ENCODE assay signal across 17 cellular contexts in the genomic region with DNA sequence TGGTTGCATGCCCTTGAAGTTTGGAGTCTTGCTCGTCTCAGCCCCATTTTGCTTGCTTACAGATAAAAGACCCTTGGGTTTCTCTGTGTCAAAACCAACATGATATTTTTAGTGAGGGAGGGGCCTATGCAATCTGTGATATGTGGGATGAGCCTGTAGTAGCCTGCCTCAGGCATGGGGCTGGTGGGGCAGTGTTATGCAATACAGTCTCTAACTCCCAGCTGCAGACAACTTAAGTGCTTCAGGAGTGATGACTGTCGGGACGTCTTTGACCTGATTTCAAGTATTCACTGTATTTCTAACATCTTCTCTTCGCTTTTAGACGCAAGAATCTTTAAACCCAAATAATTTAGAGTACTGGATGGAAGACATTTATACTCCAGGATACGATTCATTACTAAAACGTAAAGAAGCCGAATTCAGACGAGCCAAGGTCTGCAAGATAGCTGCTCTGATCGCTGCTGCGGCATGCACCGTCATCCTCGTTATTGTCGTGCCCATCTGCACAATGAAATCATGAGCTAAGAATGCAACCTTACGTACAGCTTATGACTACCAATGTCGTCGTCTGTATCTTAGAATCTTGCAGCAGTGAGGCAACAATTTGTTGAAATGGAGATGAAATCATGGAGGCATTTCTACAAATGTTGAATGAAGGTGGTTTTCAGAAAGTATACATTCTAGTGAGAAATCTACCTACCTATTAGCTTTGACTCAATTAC. TPM values are rescaled to one million over a fixed set of nuclear protein-coding genes. Genes with fewer than 3 reads are reported as not detected.
DNase-seq lines count a peak whose midpoint lies in the region; ATAC-seq, FAIRE-seq and TF ChIP-seq lines count a peak whose summit lies in the region.
"Had no signal": no experiment of that assay in that cellular context is flagged by ENCODE, and none has a peak within 500 bp of the region (broad histone marks: within the 10 kb centered on the region; RNA-seq: fewer than 3 reads in every experiment).

No MANE protein-coding gene starts in this region.

- no peak overlapping the region for H3K14ac ChIP-seq in H1 (ENCODE audit: insufficient read length)

- H3K27ac ChIP-seq in GM23248: no peak overlapping the region
- no peak overlapping the region for H3K27ac ChIP-seq in H1 (ENCODE audit: low read depth, low read length)
- no peak overlapping the region for H3K27ac ChIP-seq in SJCRH30
- no peak overlapping the region for H3K27ac ChIP-seq in neural progenitor cell

- H3K27me3 ChIP-seq in GM23248 (replicated peaks; ENCODE audit: insufficient read depth): no peaks in the 10 kb centered on the region
- no peaks in the 10 kb centered on the region for H3K27me3 ChIP-seq in H1 (replicated peaks in 1 of 4; ENCODE audit: control insufficient read depth in 3 of 4, extremely low read depth in 1 of 4, insufficient read depth in 3 of 4, low read length in 3 of 4)
- no peaks in the 10 kb centered on the region for H3K27me3 ChIP-seq in SJCRH30
- H3K27me3 ChIP-seq in neural progenitor cell: no peaks in the 10 kb centered on the region

- TF ChIP-seq POLR2A in H1 (IDR thresholded peaks at IDR 0.05; ENCODE audit: control extremely low read depth in 1 of 2, low read depth in 2 of 2, low read length in 2 of 2): no peak

- FAIRE-seq in H1 (lab: Jason Lieb, UNC): no peak
- FAIRE-seq: A204.1, HepG2 had no signal

- in situ Hi-C loops in GM23248 (cut with MboI): no loop called here

- H2BK15ac ChIP-seq in H1 (ENCODE audit: low read length): no peak overlapping the region

- H3K4me2 ChIP-seq in GM23248 (ENCODE audit: unreplicated experiment) (no peak overlapping the region), H1 (ENCODE audit: insufficient read depth in 1 of 2, low read depth in 2 of 2, low read length in 2 of 2) (no peak overlapping the region), neural progenitor cell (no peak overlapping the region)

- no peaks in the 10 kb centered on the region for H3K4me1 ChIP-seq in GM23248 (ENCODE audit: insufficient read depth)
- no peaks in the 10 kb centered on the region for H3K4me1 ChIP-seq in H1 (replicated peaks in 1 of 4; ENCODE audit: control insufficient read depth in 3 of 4, insufficient read depth in 4 of 4, low read length in 3 of 4)
- H3K4me1 ChIP-seq in SJCRH30: no peaks in the 10 kb centered on the region
- no peaks in the 10 kb centered on the region for H3K4me1 ChIP-seq in neural progenitor cell
- H3K4me1 ChIP-seq: HAP-1 had no signal

- H3K9ac ChIP-seq in GM23248 (no peak overlapping the region), H1 (replicated peaks in 1 of 4; ENCODE audit: extremely low read depth in 1 of 4, low read depth in 3 of 4, low read length in 3 of 4) (no peak overlapping the region), neural progenitor cell (no peak overlapping the region)

- no peaks in the 10 kb centered on the region for H3K36me3 Mint-ChIP-seq in neural progenitor cell
- H3K36me3 Mint-ChIP-seq: CD14-positive monocyte; CD8-positive, alpha-beta T cell had no signal

- no peaks in the 10 kb centered on the region for H3K9me2 ChIP-seq in GM23248 (ENCODE audit: insufficient read depth)

- no peaks in the 10 kb centered on the region for H3K9me3 Mint-ChIP-seq in neural progenitor cell
- H3K9me3 Mint-ChIP-seq: CD14-positive monocyte; CD8-positive, alpha-beta T cell had no signal

- 0 out of 2 replicates have a peak, but pooled peaks cover 5% of the 10 kb centered on the region for H3K36me3 ChIP-seq in GM23248 (ENCODE audit: low read depth)
- H3K36me3 ChIP-seq in H1 (ENCODE audit: control insufficient read depth in 2 of 4, insufficient read depth in 4 of 4, low read length in 3 of 4): no peaks in the 10 kb centered on the region
- H3K36me3 ChIP-seq in SJCRH30: no peaks in the 10 kb centered on the region
- H3K36me3 ChIP-seq in neural progenitor cell: no peaks in the 10 kb centered on the region
- H3K36me3 ChIP-seq: HAP-1 had no signal

- H2AFZ ChIP-seq in GM23248 (no peak overlapping the region), H1 (ENCODE audit: low read length) (no peak overlapping the region), neural progenitor cell (replicated peaks) (no peak overlapping the region)

- H3K4ac ChIP-seq in H1 (replicated peaks; ENCODE audit: insufficient read length, low read depth, low read length): no peak overlapping the region

- H3K9me3 ChIP-seq in GM23248 (ENCODE audit: low read depth) (no peaks in the 10 kb centered on the region), H1 (ENCODE audit: insufficient read depth in 2 of 2, low read depth in 1 of 2, low read length in 1 of 2) (no peaks in the 10 kb centered on the region), SJCRH30 (replicated peaks) (no peaks in the 10 kb centered on the region), neural progenitor cell (ENCODE audit: low read depth) (no peaks in the 10 kb centered on the region)
- H3K9me3 ChIP-seq: HAP-1 had no signal

- CTCF ChIA-PET in H1 (lab: Charles Lee; ENCODE audit: partially characterized antibody): interaction anchor here (1.0 to 2.8 kb wide), 3 partner anchors 87 to 382 kb away, joined by 3 to 9 read pairs (median 5); no protein-coding TSS in a partner anchor

- TF ChIP-seq EP300 in H1 (IDR thresholded peaks at IDR 0.05; ENCODE audit: borderline replicate concordance in 1 of 2, low read depth in 2 of 2, low read length in 2 of 2): no peak

- peak; percentile 49 for ATAC-seq in omental fat pad (ENCODE audit: low FRiP score)
- ATAC-seq in GM21723 (IDR thresholded peaks at IDR 0.05; ENCODE audit: unreplicated experiment): no peak
- no peak for ATAC-seq in GM18909 (IDR thresholded peaks at IDR 0.05; ENCODE audit: poor library complexity, unreplicated experiment)
- ATAC-seq: CD8-positive, alpha-beta T cell; HepG2 had no signal

- no peaks in the 10 kb centered on the region for H3K23me2 ChIP-seq in H1 (ENCODE audit: low read depth, low read length)

- POLR2A ChIA-PET in H1 (lab: Charles Lee; ENCODE audit: partially characterized antibody): no interaction called here

- H2BK5ac ChIP-seq in H1 (ENCODE audit: low read depth, low read length): no peak overlapping the region

- TF ChIP-seq RAD21 in H1 (IDR thresholded peaks at IDR 0.05 in 1 of 2, conservative IDR thresholded peaks at IDR 0.05 in 1 of 2; ENCODE audit: low read depth in 2 of 2, low read length in 2 of 2): no peak

- no peak overlapping the region for H3K27ac Mint-ChIP-seq in neural progenitor cell
- H3K27ac Mint-ChIP-seq: CD14-positive monocyte; CD8-positive, alpha-beta T cell had no signal

- no peak overlapping the region for H3K23ac ChIP-seq in H1 (ENCODE audit: insufficient read length)

- no peak overlapping the region for H2BK20ac ChIP-seq in H1 (ENCODE audit: low read length)

- H3K4me1 Mint-ChIP-seq in neural progenitor cell: no peaks in the 10 kb centered on the region
- H3K4me1 Mint-ChIP-seq: CD14-positive monocyte had no signal

- no peak overlapping the region for H3K4me3 Mint-ChIP-seq in neural progenitor cell
- H3K4me3 Mint-ChIP-seq: CD14-positive monocyte; CD8-positive, alpha-beta T cell had no signal

- WGBS in GM23248 (ENCODE audit: low coverage in 1 of 2, low lambda C conversion rate in 2 of 2, missing lambda C conversion rate in 2 of 2), 2 experiments: 86 to 88% methylated on average over 17 of the region's 17 CpGs
- 96% methylated on average over 17 of the region's 17 CpGs; no CpG with 5 or more reads in 1 of the 2 experiments for WGBS in H1 (ENCODE audit: extremely low coverage in 1 of 2, insufficient coverage in 1 of 2, insufficient read length in 1 of 2, insufficient replicate concordance in 2 of 2, low coverage in 1 of 2, low lambda C conversion rate in 2 of 2, missing lambda C conversion rate in 1 of 2), 2 experiments

- peak; percentile 3 for DNase-seq in GM23248
- peak; percentile 29 for DNase-seq in OCI-M1 (lab: John Stamatoyannopoulos, UW)
- no peak for DNase-seq in H1 (ENCODE audit: low read depth in 1 of 2, low spot score in 2 of 2)
- DNase-seq in omental fat pad (ENCODE audit: low spot score): no peak
- DNase-seq in SJCRH30: no peak
- DNase-seq in neural progenitor cell (ENCODE audit: low spot score): no peak
- DNase-seq: CD8-positive, alpha-beta T cell; COR-L47; DMS53; GF-D8; GOT3 had no signal

- H2BK12ac ChIP-seq in H1 (ENCODE audit: low read depth, low read length): no peak overlapping the region

- no peak overlapping the region for H2BK120ac ChIP-seq in H1 (replicated peaks; ENCODE audit: low read depth, low read length)

- H4K20me1 ChIP-seq in GM23248 (ENCODE audit: insufficient read depth) (no peaks in the 10 kb centered on the region), H1 (replicated peaks in 1 of 2; ENCODE audit: control insufficient read depth in 1 of 2, insufficient read depth in 2 of 2, low read length in 2 of 2) (no peaks in the 10 kb centered on the region), neural progenitor cell (ENCODE audit: low read depth) (no peaks in the 10 kb centered on the region)

- TF ChIP-seq CTCF in H1 (IDR thresholded peaks at IDR 0.05; ENCODE audit: control extremely low read depth in 1 of 3, insufficient read depth in 1 of 3, low read depth in 1 of 3, low read length in 3 of 3): no peak
- no peak for TF ChIP-seq CTCF in omental fat pad (IDR thresholded peaks at IDR 0.05)
- TF ChIP-seq CTCF in neural progenitor cell (IDR thresholded peaks at IDR 0.05): no peak

- no peak overlapping the region for H3K56ac ChIP-seq in H1 (replicated peaks; ENCODE audit: insufficient read length, low read depth, low read length)

- H3K4me3 ChIP-seq in GM23248: no peak overlapping the region
- no peak overlapping the region for H3K4me3 ChIP-seq in H1 (ENCODE audit: extremely low read depth in 1 of 4, insufficient read depth in 2 of 4, low read depth in 3 of 4, low read length in 4 of 4)
- H3K4me3 ChIP-seq in SJCRH30: no peak overlapping the region
- H3K4me3 ChIP-seq in neural progenitor cell: no peak overlapping the region
- H3K4me3 ChIP-seq: HAP-1 had no signal

- H3K79me2 ChIP-seq in GM23248 (ENCODE audit: insufficient read depth): no peaks in the 10 kb centered on the region
- no peaks in the 10 kb centered on the region for H3K79me2 ChIP-seq in H1 (ENCODE audit: control insufficient read depth in 1 of 2, insufficient read depth in 2 of 2, low read length in 2 of 2)
- H3K79me2 ChIP-seq in neural progenitor cell (ENCODE audit: low read depth): no peaks in the 10 kb centered on the region

- no peaks in the 10 kb centered on the region for H3F3A ChIP-seq in GM23248 (ENCODE audit: insufficient read depth)
- H3F3A ChIP-seq in neural progenitor cell (ENCODE audit: low read depth): no peaks in the 10 kb centered on the region

- no peak overlapping the region for H4K91ac ChIP-seq in H1 (replicated peaks; ENCODE audit: insufficient read length, low read length)

- no peaks in the 10 kb centered on the region for H3K27me3 Mint-ChIP-seq in neural progenitor cell (ENCODE audit: insufficient read depth, low read depth)

- H3K18ac ChIP-seq in H1 (ENCODE audit: extremely low read depth, low read length): no peak overlapping the region

- no peaks in the 10 kb centered on the region for H3K79me1 ChIP-seq in H1 (ENCODE audit: low read depth, low read length)

- no peak overlapping the region for H4K5ac ChIP-seq in H1 (ENCODE audit: insufficient read length, low read depth, low read length)

- no peak overlapping the region for H4K8ac ChIP-seq in H1 (ENCODE audit: extremely low read depth, insufficient read depth, low read length)

- H2AK5ac ChIP-seq in H1 (ENCODE audit: low read depth, low read length): no peak overlapping the region

RNA-seq across cellular contexts. Expression of a gene that starts 35.9 kb away (rescaled TPM):
- total RNA-seq in GM23248 (2014; rRNA removed; shearing (Covaris generic)): 1.3 and 1.6 TPM in 2 replicates
- polyA plus RNA-seq in GM23248 (2016; fragmentation: Nextera tagmentation; extraction: Ambion mirVana) (0.25 and 0.28 TPM in 2 replicates), H1 (2011; rRNA removed) (0.17 and 0.19 TPM in 2 replicates)
- total RNA-seq in H1 (2021; fragmentation: NEBNext Ultra II Directional; extraction: Animal tissue kit (Norgen Biotek cat#: 25700)): 0.59 and 0.67 TPM in 2 replicates
- polyA plus RNA-seq in H1 (2011; cell fraction: cytosol; rRNA removed): 0.25 TPM
- 0.50 TPM for polyA plus RNA-seq in H1 (2011; cell fraction: nucleus; rRNA removed)
- 0.25 to 0.47 TPM (median 0.33 TPM) in 4 replicates for polyA plus RNA-seq in H1 (2012, experiment 1 of 2)
- polyA plus RNA-seq in H1 (2012, experiment 2 of 2): 0.03 TPM
- 0.34 TPM for polyA plus RNA-seq in H1 (2013, experiment 1 of 2)
- polyA plus RNA-seq in H1 (2013, experiment 2 of 2): 0.42 TPM
- polyA minus RNA-seq in H1 (2011; rRNA and poly(A)+ RNA removed): 0.63 and 0.88 TPM in 2 replicates
- 0.44 TPM for polyA minus RNA-seq in H1 (2011; cell fraction: cytosol; rRNA and poly(A)+ RNA removed)
- 1.2 TPM for polyA minus RNA-seq in H1 (2011; cell fraction: nucleus; rRNA and poly(A)+ RNA removed)
- total RNA-seq in omental fat pad (under 1 TPM; 0.24 to 0.47 (median 0.42) TPM), neural progenitor cell (ENCODE audit: low replicate concordance) (0.87 and 1.5 TPM in 2 replicates)
- 0.69 and 0.79 TPM in 2 replicates for total RNA-seq in SJCRH30 (2014; rRNA removed; shearing (Covaris generic))

Comparison
In these comparisons a context has a peak if more than half of its experiments do, and no peak if none do; other contexts are left out.
1. DNase-seq: peak in GM23248 (single experiment) and OCI-M1 (single experiment); none in H1 (0 of 2), omental fat pad (single experiment), SJCRH30 (0 of 2) and neural progenitor cell (single experiment).